Comparison of ENCODE assay signal across 8 cellular contexts in the genomic region with DNA sequence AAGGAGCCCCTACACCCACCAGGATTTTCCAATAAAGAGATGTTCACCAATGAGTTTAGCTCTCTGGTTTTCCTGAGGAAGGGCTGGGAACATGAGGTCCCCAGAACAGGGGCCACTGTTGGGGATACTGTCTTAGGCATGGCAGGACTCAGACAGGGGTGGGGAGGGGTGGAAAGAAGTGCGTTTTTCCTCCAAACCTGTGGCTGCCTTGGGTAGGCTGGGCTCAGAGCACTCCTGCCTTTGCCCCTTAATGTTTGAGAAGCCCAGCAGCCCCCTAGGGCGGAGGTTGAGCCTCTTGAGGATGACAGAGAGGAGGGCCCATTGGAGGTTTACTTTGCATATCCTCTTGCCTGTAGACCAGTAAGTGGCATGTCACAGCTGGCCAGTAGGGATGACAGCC.
A peak's percentile ranks its signal among the peaks of the same experiment; 100 is the strongest.
DNase-seq lines count a peak whose midpoint lies in the region; ATAC-seq and TF ChIP-seq lines count a peak whose summit lies in the region.

No MANE protein-coding gene starts in this region.

- no peaks in the 10 kb centered on the region for H3K79me2 ChIP-seq in OCI-LY3 (ENCODE audit: low read length)

- no peak for DNase-seq in activated naive CD4-positive, alpha-beta T cell (lab: John Stamatoyannopoulos, UW)
- DNase-seq in effector memory CD8-positive, alpha-beta T cell = no peak
- DNase-seq in stimulated activated CD4-positive, alpha-beta T cell treated with anti-CD3 and anti-CD28 coated beads, Interleukin-2, amount 100 ng/mL, for 24 hours = no peak
- DNase-seq in globus pallidus (ENCODE audit: low spot score) = no peak

- H2AFZ ChIP-seq in OCI-LY3 (ENCODE audit: low read depth, low read length) = peak overlapping the region; percentile 92

- no peaks in the 10 kb centered on the region for H3K27me3 ChIP-seq in OCI-LY3 (ENCODE audit: low read depth, low read length)

- peaks cover 22% of the 10 kb centered on the region for H3K36me3 ChIP-seq in OCI-LY3 (replicated peaks; ENCODE audit: low read depth, low read length)

- peaks cover 14% of the 10 kb centered on the region for H3K4me1 ChIP-seq in OCI-LY3 (ENCODE audit: low read length)

- H3K9me3 ChIP-seq in OCI-LY3 (ENCODE audit: insufficient read depth, low read length) = no peaks in the 10 kb centered on the region

- peaks cover 13% of the 10 kb centered on the region for H3K36me3 Mint-ChIP-seq in activated naive CD4-positive, alpha-beta T cell treated with anti-CD3 and anti-CD28 coated beads, Interleukin-2, amount 50 U/mL, for 24 hours
- H3K36me3 Mint-ChIP-seq in effector memory CD8-positive, alpha-beta T cell (ENCODE audit: insufficient read depth) = peaks cover 33% of the 10 kb centered on the region
- peaks cover 11% of the 10 kb centered on the region for H3K36me3 Mint-ChIP-seq in stimulated activated memory B cell treated with anti-CD40 and anti-IgM and Interleukin-4, amounts not matched to agents 10 μg/mL and 1 μg/mL and 100 μg/mL, for 72 hours

- peak overlapping the region; percentile 35; the same call in 1 of the 2 replicates for H3K9ac ChIP-seq in OCI-LY3 (ENCODE audit: low read length)

- H3K9me3 Mint-ChIP-seq in activated naive CD4-positive, alpha-beta T cell treated with anti-CD3 and anti-CD28 coated beads, Interleukin-2, amount 50 U/mL, for 24 hours = peaks cover 5% of the 10 kb centered on the region
- H3K9me3 Mint-ChIP-seq in effector memory CD8-positive, alpha-beta T cell = peaks cover 6 to 20% of the 10 kb centered on the region in 2 donors
- peaks cover 8% of the 10 kb centered on the region for H3K9me3 Mint-ChIP-seq in stimulated activated memory B cell treated with anti-CD40 and anti-IgM and Interleukin-4, amounts not matched to agents 10 μg/mL and 1 μg/mL and 100 μg/mL, for 72 hours

- no peak for ATAC-seq in effector memory CD8-positive, alpha-beta T cell (replicated peaks)
- no peak for ATAC-seq in stimulated activated memory B cell treated with anti-CD40 and anti-IgM and Interleukin-4, amounts not matched to agents 10 μg/mL and 1 μg/mL and 100 μg/mL, for 72 hours
- ATAC-seq in GM18517 (IDR thresholded peaks at IDR 0.05; ENCODE audit: unreplicated experiment) = no peak

- TF ChIP-seq CTCF in OCI-LY3 (IDR thresholded peaks at IDR 0.05; ENCODE audit: low read depth, low read length) = no peak

- H3K27ac Mint-ChIP-seq in activated naive CD4-positive, alpha-beta T cell treated with anti-CD3 and anti-CD28 coated beads, Interleukin-2, amount 50 U/mL, for 24 hours = peak overlapping the region; percentile 87
- peak overlapping the region; percentile 98 to 99 for H3K27ac Mint-ChIP-seq in effector memory CD8-positive, alpha-beta T cell
- peak overlapping the region; percentile 86 for H3K27ac Mint-ChIP-seq in stimulated activated memory B cell treated with anti-CD40 and anti-IgM and Interleukin-4, amounts not matched to agents 10 μg/mL and 1 μg/mL and 100 μg/mL, for 72 hours

- H3K4me1 Mint-ChIP-seq in activated naive CD4-positive, alpha-beta T cell treated with anti-CD3 and anti-CD28 coated beads, Interleukin-2, amount 50 U/mL, for 24 hours = peaks cover 20% of the 10 kb centered on the region
- peaks cover 16 to 19% of the 10 kb centered on the region in 2 donors for H3K4me1 Mint-ChIP-seq in effector memory CD8-positive, alpha-beta T cell (ENCODE audit: low read depth in 2 of 2)
- H3K4me1 Mint-ChIP-seq in stimulated activated memory B cell treated with anti-CD40 and anti-IgM and Interleukin-4, amounts not matched to agents 10 μg/mL and 1 μg/mL and 100 μg/mL, for 72 hours = peaks cover 11% of the 10 kb centered on the region

- H3K27me3 Mint-ChIP-seq in activated naive CD4-positive, alpha-beta T cell treated with anti-CD3 and anti-CD28 coated beads, Interleukin-2, amount 50 U/mL, for 24 hours = peaks cover 9% of the 10 kb centered on the region
- H3K27me3 Mint-ChIP-seq in effector memory CD8-positive, alpha-beta T cell = peaks cover 35 to 41% of the 10 kb centered on the region in 2 donors
- H3K27me3 Mint-ChIP-seq in stimulated activated memory B cell treated with anti-CD40 and anti-IgM and Interleukin-4, amounts not matched to agents 10 μg/mL and 1 μg/mL and 100 μg/mL, for 72 hours = peaks cover 34% of the 10 kb centered on the region

- H3K4me3 Mint-ChIP-seq in activated naive CD4-positive, alpha-beta T cell treated with anti-CD3 and anti-CD28 coated beads, Interleukin-2, amount 50 U/mL, for 24 hours = peak overlapping the region; percentile 85
- H3K4me3 Mint-ChIP-seq in effector memory CD8-positive, alpha-beta T cell = peak overlapping the region; percentile 76 to 78
- peak overlapping the region; percentile 59 for H3K4me3 Mint-ChIP-seq in stimulated activated memory B cell treated with anti-CD40 and anti-IgM and Interleukin-4, amounts not matched to agents 10 μg/mL and 1 μg/mL and 100 μg/mL, for 72 hours

- H4K20me1 ChIP-seq in OCI-LY3 (ENCODE audit: insufficient read depth, low read length) = no peaks in the 10 kb centered on the region

- H3K4me3 ChIP-seq in OCI-LY3 (ENCODE audit: low read length) = peak overlapping the region; percentile 83

- peak overlapping the region; percentile 31 for H3K27ac ChIP-seq in OCI-LY3 (ENCODE audit: low read length)

- H3K4me2 ChIP-seq in OCI-LY3 (ENCODE audit: low read length) = peak overlapping the region; percentile 88
